ENCODE assay signal across 2 cellular contexts in the genomic region with DNA sequence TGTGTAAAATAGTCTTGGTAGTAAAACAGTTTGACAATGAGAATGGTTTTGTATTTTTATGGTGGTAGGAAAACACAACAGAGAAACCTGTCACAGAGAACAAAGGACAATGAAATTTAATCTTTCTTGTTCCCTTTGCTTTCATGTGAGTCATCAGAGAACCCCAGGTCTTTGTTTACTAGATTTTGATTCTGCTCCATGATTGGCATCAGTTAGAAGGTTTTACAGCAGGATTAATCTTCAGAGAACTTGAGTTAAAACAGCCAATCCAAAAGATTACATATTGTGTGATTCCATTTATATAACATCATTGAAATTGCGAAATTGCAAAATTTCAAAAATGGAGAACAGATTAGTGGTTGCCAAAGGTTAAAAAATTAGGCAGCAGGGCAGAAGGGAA.
A peak's percentile ranks its signal among the peaks of the same experiment; 100 is the strongest.
TF ChIP-seq lines count a peak whose summit lies in the region.

No MANE protein-coding gene starts in this region.

TF ChIP-seq in HEK293, 187 proteins besides CTCF, POLR2A, EP300 and RAD21:
- TF ChIP-seq, protein P1, sequence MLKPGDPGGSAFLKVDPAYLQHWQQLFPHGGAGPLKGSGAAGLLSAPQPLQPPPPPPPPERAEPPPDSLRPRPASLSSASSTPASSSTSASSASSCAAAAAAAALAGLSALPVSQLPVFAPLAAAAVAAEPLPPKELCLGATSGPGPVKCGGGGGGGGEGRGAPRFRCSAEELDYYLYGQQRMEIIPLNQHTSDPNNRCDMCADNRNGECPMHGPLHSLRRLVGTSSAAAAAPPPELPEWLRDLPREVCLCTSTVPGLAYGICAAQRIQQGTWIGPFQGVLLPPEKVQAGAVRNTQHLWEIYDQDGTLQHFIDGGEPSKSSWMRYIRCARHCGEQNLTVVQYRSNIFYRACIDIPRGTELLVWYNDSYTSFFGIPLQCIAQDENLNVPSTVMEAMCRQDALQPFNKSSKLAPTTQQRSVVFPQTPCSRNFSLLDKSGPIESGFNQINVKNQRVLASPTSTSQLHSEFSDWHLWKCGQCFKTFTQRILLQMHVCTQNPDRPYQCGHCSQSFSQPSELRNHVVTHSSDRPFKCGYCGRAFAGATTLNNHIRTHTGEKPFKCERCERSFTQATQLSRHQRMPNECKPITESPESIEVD (tag by site-specific recombination; IDR thresholded peaks at IDR 0.05), result peak; percentile 62
- TF ChIP-seq TCF7L2 (IDR thresholded peaks at IDR 0.05; ENCODE audit: borderline replicate concordance, low read depth, low read length) (peak; percentile 61; the same call in 1 of the 2 replicates), ZNF48 (tag by site-specific recombination; IDR thresholded peaks at IDR 0.05) (no peak), KLF10 (tag by site-specific recombination; IDR thresholded peaks at IDR 0.05) (no peak)

TF ChIP-seq in K562, 482 proteins besides CTCF, POLR2A, EP300 and RAD21:
- TF ChIP-seq SOX6 (IDR thresholded peaks at IDR 0.05) (peak; percentile 84), JUND (IDR thresholded peaks at IDR 0.05; ENCODE audit: borderline replicate concordance, low read depth, low read length) (no peak), JUND (tag; IDR thresholded peaks at IDR 0.05; ENCODE audit: borderline replicate concordance, low read depth, low read length) (peak; percentile 50; the same call in 1 of the 3 replicates), L3MBTL2 (IDR thresholded peaks at IDR 0.05) (no peak), KDM1A (IDR thresholded peaks at IDR 0.05) (peak in 1 of 2 experiments; percentile 56; a peak in 1 of 4 replicates), RFX1 (IDR thresholded peaks at IDR 0.05) (0 out of 2 replicates have a peak, but pooled peaks have one; percentile 8), SMARCE1 (IDR thresholded peaks at IDR 0.05) (0 out of 2 replicates have a peak, but pooled peaks have one; percentile 37), MAFG (tag; conservative IDR thresholded peaks at IDR 0.05) (no peak), SMARCA4 (IDR thresholded peaks at IDR 0.05) (peak; percentile 49; the same call in 1 of the 2 replicates), ZNF696 (CRISPR knock-in tag; conservative IDR thresholded peaks at IDR 0.05) (no peak), NFRKB (IDR thresholded peaks at IDR 0.05; ENCODE audit: low read depth) (no peak), HSF4 (CRISPR knock-in tag; IDR thresholded peaks at IDR 0.05; ENCODE audit: borderline replicate concordance) (no peak), SAFB (IDR thresholded peaks at IDR 0.05; ENCODE audit: borderline replicate concordance, low read depth, low read length) (no peak), ZNF311 (CRISPR knock-in tag; IDR thresholded peaks at IDR 0.05) (no peak), FOSL1 (tag; conservative IDR thresholded peaks at IDR 0.05) (peak; percentile 73), DPF2 (IDR thresholded peaks at IDR 0.05) (0 out of 2 replicates have a peak, but pooled peaks have one; percentile 19), PTTG1 (tag; IDR thresholded peaks at IDR 0.05; ENCODE audit: low read depth) (no peak), C11orf30 (IDR thresholded peaks at IDR 0.05; ENCODE audit: low read depth) (peak; percentile 24; the same call in 1 of the 2 replicates), CEBPG (CRISPR knock-in tag; IDR thresholded peaks at IDR 0.05) (no peak), CEBPG (tag; conservative IDR thresholded peaks at IDR 0.05 in 1 of 2, IDR thresholded peaks at IDR 0.05 in 1 of 2) (peak; percentile 76 to 83), BRD9 (IDR thresholded peaks at IDR 0.05; ENCODE audit: low read depth, partially characterized antibody) (no peak), CEBPB (tag; IDR thresholded peaks at IDR 0.05) (peak; percentile 90)
- TF ChIP-seq, protein P2, sequence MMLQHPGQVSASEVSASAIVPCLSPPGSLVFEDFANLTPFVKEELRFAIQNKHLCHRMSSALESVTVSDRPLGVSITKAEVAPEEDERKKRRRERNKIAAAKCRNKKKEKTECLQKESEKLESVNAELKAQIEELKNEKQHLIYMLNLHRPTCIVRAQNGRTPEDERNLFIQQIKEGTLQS (IDR thresholded peaks at IDR 0.05), result peak; percentile 55; the same call in 1 of the 2 replicates
- TF ChIP-seq, protein P2 (CRISPR knock-in tag; conservative IDR thresholded peaks at IDR 0.05), result no peak
- TF ChIP-seq, protein P3, sequence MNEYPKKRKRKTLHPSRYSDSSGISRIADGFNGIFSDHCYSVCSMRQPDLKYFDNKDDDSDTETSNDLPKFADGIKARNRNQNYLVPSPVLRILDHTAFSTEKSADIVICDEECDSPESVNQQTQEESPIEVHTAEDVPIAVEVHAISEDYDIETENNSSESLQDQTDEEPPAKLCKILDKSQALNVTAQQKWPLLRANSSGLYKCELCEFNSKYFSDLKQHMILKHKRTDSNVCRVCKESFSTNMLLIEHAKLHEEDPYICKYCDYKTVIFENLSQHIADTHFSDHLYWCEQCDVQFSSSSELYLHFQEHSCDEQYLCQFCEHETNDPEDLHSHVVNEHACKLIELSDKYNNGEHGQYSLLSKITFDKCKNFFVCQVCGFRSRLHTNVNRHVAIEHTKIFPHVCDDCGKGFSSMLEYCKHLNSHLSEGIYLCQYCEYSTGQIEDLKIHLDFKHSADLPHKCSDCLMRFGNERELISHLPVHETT (CRISPR knock-in tag; conservative IDR thresholded peaks at IDR 0.05 in 1 of 2, IDR thresholded peaks at IDR 0.05 in 1 of 2), result no peak
- TF ChIP-seq, protein P4, sequence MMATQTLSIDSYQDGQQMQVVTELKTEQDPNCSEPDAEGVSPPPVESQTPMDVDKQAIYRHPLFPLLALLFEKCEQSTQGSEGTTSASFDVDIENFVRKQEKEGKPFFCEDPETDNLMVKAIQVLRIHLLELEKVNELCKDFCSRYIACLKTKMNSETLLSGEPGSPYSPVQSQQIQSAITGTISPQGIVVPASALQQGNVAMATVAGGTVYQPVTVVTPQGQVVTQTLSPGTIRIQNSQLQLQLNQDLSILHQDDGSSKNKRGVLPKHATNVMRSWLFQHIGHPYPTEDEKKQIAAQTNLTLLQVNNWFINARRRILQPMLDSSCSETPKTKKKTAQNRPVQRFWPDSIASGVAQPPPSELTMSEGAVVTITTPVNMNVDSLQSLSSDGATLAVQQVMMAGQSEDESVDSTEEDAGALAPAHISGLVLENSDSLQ (IDR thresholded peaks at IDR 0.05), result peak; percentile 49; the same call in 1 of the 2 replicates
- TF ChIP-seq, protein P5, sequence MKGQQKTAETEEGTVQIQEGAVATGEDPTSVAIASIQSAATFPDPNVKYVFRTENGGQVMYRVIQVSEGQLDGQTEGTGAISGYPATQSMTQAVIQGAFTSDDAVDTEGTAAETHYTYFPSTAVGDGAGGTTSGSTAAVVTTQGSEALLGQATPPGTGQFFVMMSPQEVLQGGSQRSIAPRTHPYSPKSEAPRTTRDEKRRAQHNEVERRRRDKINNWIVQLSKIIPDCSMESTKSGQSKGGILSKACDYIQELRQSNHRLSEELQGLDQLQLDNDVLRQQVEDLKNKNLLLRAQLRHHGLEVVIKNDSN (CRISPR knock-in tag; IDR thresholded peaks at IDR 0.05), result no peak
